In genomic region chr20:49915118-49915379, GRCh38 we compare ENCODE assay signal across 8 cellular contexts. TPM values are rescaled to one million over a fixed set of nuclear protein-coding genes. Genes with fewer than 3 reads are reported as not detected.
DNase-seq lines count a peak whose midpoint lies in the region; ATAC-seq and TF ChIP-seq lines count a peak whose summit lies in the region.

No MANE protein-coding gene starts in this region.

- intact Hi-C loops in left ventricle myocardium inferior (cut with micrococcal nuclease) = no loop called here
- intact Hi-C loops in spleen (cut with DNase I; ENCODE audit: low total_unique reads) = no loop called here

- peaks cover 6% of the 10 kb centered on the region; the same call in 1 of the 2 replicates for H3K27me3 Mint-ChIP-seq in WTC11 (ENCODE audit: low read depth)

- H3K27ac ChIP-seq in BLaER1 treated with 17β-estradiol and CSF1 and Interleukin-3, amounts not matched to agents 10 nM and 100 nM = peak overlapping the region; percentile 93 to 100 (median 99)
- H3K27ac ChIP-seq in left ventricle myocardium inferior (replicated peaks) (peak overlapping the region; percentile 99), spleen (peak overlapping the region; percentile 96 to 100 (median 99))

- H3K36me3 Mint-ChIP-seq in WTC11 = no peaks in the 10 kb centered on the region

- H3K9me3 Mint-ChIP-seq in WTC11 = no peaks in the 10 kb centered on the region

- CTCF ChIA-PET in WTC11 (lab: Charles Lee) = interaction anchor here (0.6 to 1.8 kb wide), 10 partner anchors 11 to 312 kb away, joined by 3 to 10 read pairs (median 3); partner anchors contain the start of gene SLC9A8

- peak overlapping the region; percentile 89 to 99 (median 94) for H3K4me2 ChIP-seq in BLaER1 treated with 17β-estradiol and CSF1 and Interleukin-3, amounts not matched to agents 10 nM and 100 nM

- TF ChIP-seq CTCF in HFF-Myc (IDR thresholded peaks at IDR 0.05; ENCODE audit: low read depth, low read length, missing control alignments) (no peak), WTC11 (IDR thresholded peaks at IDR 0.05) (no peak), left ventricle myocardium inferior (IDR thresholded peaks at IDR 0.05; ENCODE audit: borderline replicate concordance) (peak; percentile 11), spleen (IDR thresholded peaks at IDR 0.05 in 8 of 11, conservative IDR thresholded peaks at IDR 0.05 in 3 of 11) (no peak)

- no peak; the same call in 1 of the 2 replicates for ATAC-seq in WTC11
- ATAC-seq in GM21390 (IDR thresholded peaks at IDR 0.05; ENCODE audit: unreplicated experiment) = no peak
- no peak for ATAC-seq in GM21447 (IDR thresholded peaks at IDR 0.05; ENCODE audit: unreplicated experiment)

- TF ChIP-seq POLR2A in spleen (IDR thresholded peaks at IDR 0.05) = no peak

- H3K9me3 ChIP-seq in BLaER1 treated with 17β-estradiol and CSF1 and Interleukin-3, amounts not matched to agents 10 nM and 100 nM (replicated peaks in 1 of 11) = no peaks in the 10 kb centered on the region
- H3K9me3 ChIP-seq in left ventricle myocardium inferior (replicated peaks) (no peaks in the 10 kb centered on the region), spleen (no peaks in the 10 kb centered on the region)

- H3K4me1 ChIP-seq in BLaER1 treated with 17β-estradiol and CSF1 and Interleukin-3, amounts not matched to agents 10 nM and 100 nM = peaks cover 24 to 34% (median 27%) of the 10 kb centered on the region in 10 experiments
- H3K4me1 ChIP-seq in left ventricle myocardium inferior (peaks cover 72% of the 10 kb centered on the region), spleen (peaks cover 21 to 70% (median 55%) of the 10 kb centered on the region in 6 donors)

- 0 to 1% (median 0%) methylated on average over 7 to 23 of the region's 23 CpGs; no CpG with 5 or more reads in 1 of the 5 donors for whole genome bisulfite sequencing in spleen, 5 donors

- H3K4me3 Mint-ChIP-seq in WTC11 = peak overlapping the region; percentile 98

- H4K20me1 ChIP-seq in BLaER1 treated with 17β-estradiol and CSF1 and Interleukin-3, amounts not matched to agents 10 nM and 100 nM = peaks cover 30 to 52% (median 50%) of the 10 kb centered on the region in 11 experiments; a peak in 20 of 22 replicates

- POLR2A ChIA-PET in WTC11 (lab: Charles Lee) = interaction anchor here (1.3 kb wide), 1 partner anchor 23 kb away, joined by 3 read pairs; no protein-coding TSS in a partner anchor

- peaks cover 19% of the 10 kb centered on the region for H3K4me1 Mint-ChIP-seq in WTC11

- 0 out of 2 replicates have a peak overlapping the region, but pooled peaks have one; percentile 42 for H3K27ac Mint-ChIP-seq in WTC11

- no peaks in the 10 kb centered on the region for H3K27me3 ChIP-seq in BLaER1 treated with 17β-estradiol and CSF1 and Interleukin-3, amounts not matched to agents 10 nM and 100 nM
- H3K27me3 ChIP-seq in left ventricle myocardium inferior (ENCODE audit: low read depth) (no peaks in the 10 kb centered on the region), spleen (replicated peaks in 1 of 7) (no peaks in the 10 kb centered on the region)

- H3K4me3 ChIP-seq in BLaER1 treated with 17β-estradiol and CSF1 and Interleukin-3, amounts not matched to agents 10 nM and 100 nM = peak overlapping the region; percentile 86 to 99 (median 94)
- H3K4me3 ChIP-seq in HFF-Myc (replicated peaks; ENCODE audit: low read depth, low read length) (peak overlapping the region; percentile 95), left ventricle myocardium inferior (peak overlapping the region; percentile 96), spleen (peak overlapping the region; percentile 80 to 98 (median 94))

- DNase-seq in HFF-Myc (ENCODE audit: extremely low read depth, low read depth) = no peak
- no peak for DNase-seq in WTC11 (ENCODE audit: low spot score)
- no peak for DNase-seq in left ventricle myocardium inferior
- DNase-seq in spleen = no peak
- DNase-seq in medulla oblongata (ENCODE audit: extremely low spot score) = no peak

- peaks cover 7 to 32% (median 22%) of the 10 kb centered on the region in 11 experiments; a peak in 21 of 22 replicates for H3K36me3 ChIP-seq in BLaER1 treated with 17β-estradiol and CSF1 and Interleukin-3, amounts not matched to agents 10 nM and 100 nM
- no peaks in the 10 kb centered on the region for H3K36me3 ChIP-seq in left ventricle myocardium inferior
- H3K36me3 ChIP-seq in spleen = peaks cover 0 to 24% (median 2%) of the 10 kb centered on the region in 6 donors

- H3K9ac ChIP-seq in BLaER1 treated with 17β-estradiol and CSF1 and Interleukin-3, amounts not matched to agents 10 nM and 100 nM = peak overlapping the region; percentile 87 to 99 (median 97)

TF ChIP-seq in WTC11, 78 proteins besides CTCF, POLR2A, EP300 and RAD21:
- TF ChIP-seq MYBL2 (CRISPR knock-in tag; IDR thresholded peaks at IDR 0.05) (no peak), USF1 (CRISPR knock-in tag; IDR thresholded peaks at IDR 0.05) (0 out of 2 replicates have a peak, but pooled peaks have one; percentile 5), ZNF138 (CRISPR knock-in tag; conservative IDR thresholded peaks at IDR 0.05) (no peak), ZNF121 (CRISPR knock-in tag; IDR thresholded peaks at IDR 0.05) (no peak), SMAD4 (CRISPR knock-in tag; IDR thresholded peaks at IDR 0.05) (no peak), CREM (CRISPR knock-in tag; IDR thresholded peaks at IDR 0.05) (no peak), FOXJ3 (CRISPR knock-in tag; IDR thresholded peaks at IDR 0.05; ENCODE audit: borderline replicate concordance) (no peak), RELA (CRISPR knock-in tag; IDR thresholded peaks at IDR 0.05; ENCODE audit: borderline replicate concordance) (no peak), MLX (CRISPR knock-in tag; IDR thresholded peaks at IDR 0.05) (no peak), JAZF1 (CRISPR knock-in tag; IDR thresholded peaks at IDR 0.05) (no peak), JUN (CRISPR knock-in tag; IDR thresholded peaks at IDR 0.05) (peak; percentile 17; the same call in 1 of the 2 replicates)
- TF ChIP-seq, protein P1, sequence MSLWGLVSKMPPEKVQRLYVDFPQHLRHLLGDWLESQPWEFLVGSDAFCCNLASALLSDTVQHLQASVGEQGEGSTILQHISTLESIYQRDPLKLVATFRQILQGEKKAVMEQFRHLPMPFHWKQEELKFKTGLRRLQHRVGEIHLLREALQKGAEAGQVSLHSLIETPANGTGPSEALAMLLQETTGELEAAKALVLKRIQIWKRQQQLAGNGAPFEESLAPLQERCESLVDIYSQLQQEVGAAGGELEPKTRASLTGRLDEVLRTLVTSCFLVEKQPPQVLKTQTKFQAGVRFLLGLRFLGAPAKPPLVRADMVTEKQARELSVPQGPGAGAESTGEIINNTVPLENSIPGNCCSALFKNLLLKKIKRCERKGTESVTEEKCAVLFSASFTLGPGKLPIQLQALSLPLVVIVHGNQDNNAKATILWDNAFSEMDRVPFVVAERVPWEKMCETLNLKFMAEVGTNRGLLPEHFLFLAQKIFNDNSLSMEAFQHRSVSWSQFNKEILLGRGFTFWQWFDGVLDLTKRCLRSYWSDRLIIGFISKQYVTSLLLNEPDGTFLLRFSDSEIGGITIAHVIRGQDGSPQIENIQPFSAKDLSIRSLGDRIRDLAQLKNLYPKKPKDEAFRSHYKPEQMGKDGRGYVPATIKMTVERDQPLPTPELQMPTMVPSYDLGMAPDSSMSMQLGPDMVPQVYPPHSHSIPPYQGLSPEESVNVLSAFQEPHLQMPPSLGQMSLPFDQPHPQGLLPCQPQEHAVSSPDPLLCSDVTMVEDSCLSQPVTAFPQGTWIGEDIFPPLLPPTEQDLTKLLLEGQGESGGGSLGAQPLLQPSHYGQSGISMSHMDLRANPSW (CRISPR knock-in tag; conservative IDR thresholded peaks at IDR 0.05; ENCODE audit: low read depth) = no peak
- TF ChIP-seq, protein P2, sequence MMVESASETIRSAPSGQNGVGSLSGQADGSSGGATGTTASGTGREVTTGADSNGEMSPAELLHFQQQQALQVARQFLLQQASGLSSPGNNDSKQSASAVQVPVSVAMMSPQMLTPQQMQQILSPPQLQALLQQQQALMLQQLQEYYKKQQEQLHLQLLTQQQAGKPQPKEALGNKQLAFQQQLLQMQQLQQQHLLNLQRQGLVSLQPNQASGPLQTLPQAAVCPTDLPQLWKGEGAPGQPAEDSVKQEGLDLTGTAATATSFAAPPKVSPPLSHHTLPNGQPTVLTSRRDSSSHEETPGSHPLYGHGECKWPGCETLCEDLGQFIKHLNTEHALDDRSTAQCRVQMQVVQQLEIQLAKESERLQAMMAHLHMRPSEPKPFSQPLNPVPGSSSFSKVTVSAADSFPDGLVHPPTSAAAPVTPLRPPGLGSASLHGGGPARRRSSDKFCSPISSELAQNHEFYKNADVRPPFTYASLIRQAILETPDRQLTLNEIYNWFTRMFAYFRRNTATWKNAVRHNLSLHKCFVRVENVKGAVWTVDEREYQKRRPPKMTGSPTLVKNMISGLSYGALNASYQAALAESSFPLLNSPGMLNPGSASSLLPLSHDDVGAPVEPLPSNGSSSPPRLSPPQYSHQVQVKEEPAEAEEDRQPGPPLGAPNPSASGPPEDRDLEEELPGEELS (CRISPR knock-in tag; IDR thresholded peaks at IDR 0.05) = no peak

RNA-seq across cellular contexts. Expression of gene SPATA2, which starts 0.3 kb away (rescaled TPM):
- 10.1 to 11.3 TPM (median 11.3 TPM) in 3 replicates for total RNA-seq in WTC11 (2021)
- total RNA-seq in left ventricle myocardium inferior = 7.6 TPM
- 10 to 100 TPM; 11.2 to 33.2 (median 17.2) TPM for total RNA-seq in spleen
- 1 to 10 TPM; 2.9 to 8.0 (median 4.1) TPM for polyA plus RNA-seq in spleen

RNA-seq across cellular contexts. Expression of gene RNF114, which starts 21.1 kb away (rescaled TPM):
- total RNA-seq in WTC11 (2021) (86.6 to 91.6 TPM (median 88.1 TPM) in 3 replicates), left ventricle myocardium inferior (50.8 TPM), spleen (100 to 1,000 TPM in 6 of 7 donors, 10 to 100 TPM in 1; 96.5 to 246 (median 113) TPM)
- polyA plus RNA-seq in spleen = 10 to 100 TPM; 35.5 to 62.0 (median 37.6) TPM
